Comparison of ENCODE assay signal across 9 cellular contexts in genomic region chr2:98012561-98012979, GRCh38. TPM values are rescaled to one million over a fixed set of nuclear protein-coding genes. Genes with fewer than 3 reads are reported as not detected.
DNase-seq lines count a peak whose midpoint lies in the region; ATAC-seq lines count a peak whose summit lies in the region.
"Had no signal": no experiment of that assay in that cellular context is flagged by ENCODE, and none has a peak within 500 bp of the region (broad histone marks: within the 10 kb centered on the region; RNA-seq: fewer than 3 reads in every experiment).

No MANE protein-coding gene starts in this region.

- peak; percentile 87 to 93 for ATAC-seq in activated naive CD4-positive, alpha-beta T cell treated with anti-CD3 and anti-CD28 coated beads, Interleukin-2, amount 50 U/mL, for 72 hours
- ATAC-seq in HG02884 (IDR thresholded peaks at IDR 0.05; ENCODE audit: unreplicated experiment): peak; percentile 58
- ATAC-seq in stimulated activated naive CD8-positive, alpha-beta T cell treated with anti-CD3 and anti-CD28 coated beads, Interleukin-15, Interleukin-2, amounts not matched to agents 100 U/mL and 50 U/mL, for 24 hours: peak; percentile 79

- DNase-seq in activated naive CD4-positive, alpha-beta T cell treated with anti-CD3 and anti-CD28 coated beads, Interleukin-2, amount 50 U/mL, for 72 hours (ENCODE audit: low spot score in 2 of 2): peak in 1 of 2 donors; percentile 49
- DNase-seq in activated naive CD4-positive, alpha-beta T cell treated with anti-CD3 and anti-CD28 coated beads, Interleukin-2, amount 50 U/mL, for 16 hours: no peak
- DNase-seq in SIG-M5 treated with dmso at 0.1 percent for 504 hours (lab: John Stamatoyannopoulos, UW; ENCODE audit: unreplicated experiment): peak; percentile 99
- peak; percentile 62 for DNase-seq in stimulated activated naive CD8-positive, alpha-beta T cell treated with anti-CD3 and anti-CD28 coated beads, Interleukin-15, Interleukin-2, amounts not matched to agents 100 U/mL and 50 U/mL, for 24 hours
- DNase-seq in NCI-H2227 treated with DMSO at 0.1 percent for 48 hours (lab: John Stamatoyannopoulos, UW): no peak
- DNase-seq in AG08396 (ENCODE audit: low spot score): no peak
- DNase-seq in NCI-H128 (lab: John Stamatoyannopoulos, UW; ENCODE audit: unreplicated experiment): no peak
- DNase-seq: SK-N-SH had no signal

- H3K36me3 Mint-ChIP-seq in activated naive CD4-positive, alpha-beta T cell treated with anti-CD3 and anti-CD28 coated beads, Interleukin-2, amount 50 U/mL, for 72 hours: no peaks in the 10 kb centered on the region

- peak overlapping the region in 1 of 2 donors; percentile 19 for H3K27ac Mint-ChIP-seq in activated naive CD4-positive, alpha-beta T cell treated with anti-CD3 and anti-CD28 coated beads, Interleukin-2, amount 50 U/mL, for 72 hours

- no peaks in the 10 kb centered on the region for H3K9me3 Mint-ChIP-seq in activated naive CD4-positive, alpha-beta T cell treated with anti-CD3 and anti-CD28 coated beads, Interleukin-2, amount 50 U/mL, for 72 hours

RNA-seq across cellular contexts. Expression of gene TMEM131, which starts 16.8 kb away (rescaled TPM):
- total RNA-seq in activated naive CD4-positive, alpha-beta T cell treated with anti-CD3 and anti-CD28 coated beads, Interleukin-2, amount 50 U/mL, for 72 hours: 10 to 100 TPM; 29.0 to 31.7 TPM

Comparison
In these comparisons a context has a peak if more than half of its experiments do, and no peak if none do; other contexts are left out.
1. DNase-seq: peak in SIG-M5 treated with dmso at 0.1 percent for 504 hours (single experiment) and stimulated activated naive CD8-positive, alpha-beta T cell treated with anti-CD3 and anti-CD28 coated beads, Interleukin-15, Interleukin-2, amounts not matched to agents 100 U/mL and 50 U/mL, for 24 hours (single experiment); none in activated naive CD4-positive, alpha-beta T cell treated with anti-CD3 and anti-CD28 coated beads, Interleukin-2, amount 50 U/mL, for 16 hours (single experiment), NCI-H2227 treated with DMSO at 0.1 percent for 48 hours (single experiment), AG08396 (single experiment) and NCI-H128 (single experiment).
2. Peak in every context shown above with its lines, with median percentiles within 50 percentile points of each other: ATAC-seq.